8 cellular contexts compared by ENCODE assay signal in genomic region chr10:52779541-52780390, GRCh38. TPM values are rescaled to one million over a fixed set of nuclear protein-coding genes. Genes with fewer than 3 reads are reported as not detected.
DNase-seq lines count a peak whose midpoint lies in the region; ATAC-seq and TF ChIP-seq lines count a peak whose summit lies in the region.

No MANE protein-coding gene starts in this region.

- 82% methylated on average over 13 of the region's 13 CpGs for WGBS in hepatocyte (ENCODE audit: low lambda C conversion rate, missing lambda C conversion rate)

- H3K27me3 ChIP-seq in NT2/D1 (ENCODE audit: insufficient read depth, insufficient read length) (no peaks in the 10 kb centered on the region), hepatocyte (no peaks in the 10 kb centered on the region)

- ATAC-seq in GM19035 (IDR thresholded peaks at IDR 0.05; ENCODE audit: unreplicated experiment) (peak; percentile 94), HG03066 (IDR thresholded peaks at IDR 0.05; ENCODE audit: low read depth, unreplicated experiment) (peak; percentile 87)

- peaks cover 3% of the 10 kb centered on the region for H3K4me1 ChIP-seq in NT2/D1 (ENCODE audit: insufficient read depth, insufficient read length)
- H3K4me1 ChIP-seq in hepatocyte (ENCODE audit: insufficient read depth), result peaks cover 3% of the 10 kb centered on the region

- peak; percentile 98 for TF ChIP-seq CTCF in hepatocyte (IDR thresholded peaks at IDR 0.05; ENCODE audit: poor library complexity)

- H3K9ac ChIP-seq in NT2/D1 (ENCODE audit: insufficient read length, low read depth), result no peak overlapping the region

- no peaks in the 10 kb centered on the region for H4K20me1 ChIP-seq in hepatocyte (ENCODE audit: insufficient read depth, poor library complexity, severe bottlenecking)

- H3K9me3 ChIP-seq in NT2/D1 (ENCODE audit: insufficient read depth, low read length), result no peaks in the 10 kb centered on the region
- no peaks in the 10 kb centered on the region for H3K9me3 ChIP-seq in hepatocyte (ENCODE audit: low read depth)

- H3K27ac ChIP-seq in hepatocyte, result no peak overlapping the region

- H3K4me2 ChIP-seq in hepatocyte, result no peak overlapping the region

- H3K4me3 ChIP-seq in NT2/D1 (ENCODE audit: insufficient read length, low read depth) (no peak overlapping the region), hepatocyte (no peak overlapping the region), skeletal muscle cell (ENCODE audit: low read depth, low read length) (no peak overlapping the region)

- H3K36me3 ChIP-seq in NT2/D1 (ENCODE audit: insufficient read depth, insufficient read length, low read length) (no peaks in the 10 kb centered on the region), hepatocyte (replicated peaks; ENCODE audit: insufficient read depth, low read depth) (no peaks in the 10 kb centered on the region)

- DNase-seq in D341Med (ENCODE audit: low spot score), result peak; percentile 86
- DNase-seq in NT2/D1 (ENCODE audit: low read depth, low spot score), result peak; percentile 50
- peak in 52 of 58 donors; percentile 5 to 69 (median 30) for DNase-seq in anterior cingulate cortex (lab: John Stamatoyannopoulos, UW)
- DNase-seq in hepatocyte (ENCODE audit: low spot score), result peak; percentile 87
- peak; percentile 4 for DNase-seq in skeletal muscle cell (ENCODE audit: low read depth)
- no peak for DNase-seq in NCI-H128 (lab: John Stamatoyannopoulos, UW; ENCODE audit: unreplicated experiment)

- H3K79me2 ChIP-seq in hepatocyte, result no peaks in the 10 kb centered on the region

- H3K9me2 ChIP-seq in hepatocyte (replicated peaks; ENCODE audit: insufficient read depth), result no peaks in the 10 kb centered on the region

- no peak overlapping the region for H2AFZ ChIP-seq in hepatocyte

RNA-seq across cellular contexts. Expression of gene MBL2, which starts 7.2 kb away (rescaled TPM):
- 0.64 and 1.1 TPM in 2 replicates for total RNA-seq in hepatocyte
- polyA plus RNA-seq in hepatocyte, result 0.04 and 0.21 TPM in 2 replicates
